31 cellular contexts compared by ENCODE assay signal in the genomic region with DNA sequence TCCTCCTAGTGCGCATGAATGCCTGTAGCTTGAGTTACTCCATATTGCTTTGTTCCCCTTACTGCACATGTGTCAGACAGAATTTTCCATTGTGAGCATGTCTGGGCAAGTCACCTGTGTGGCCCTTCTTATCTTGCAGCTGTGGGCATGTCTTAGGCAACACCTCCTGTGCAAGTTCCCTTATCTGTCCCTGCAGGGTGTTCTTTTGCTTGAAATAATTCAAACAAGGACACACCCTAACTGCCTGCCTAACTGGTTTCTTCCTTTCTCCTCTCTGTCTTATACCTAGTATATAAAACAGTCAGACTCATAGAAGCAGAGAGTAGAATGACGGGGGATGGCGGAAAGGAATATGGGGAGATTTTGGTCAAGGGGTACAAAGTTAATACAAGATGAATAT.
"Had no signal": no experiment of that assay in that cellular context is flagged by ENCODE, and none has a peak within 500 bp of the region (broad histone marks: within the 10 kb centered on the region; RNA-seq: fewer than 3 reads in every experiment).

No MANE protein-coding gene starts in this region.

- H3K27ac Mint-ChIP-seq: activated naive CD4-positive, alpha-beta T cell treated with anti-CD3 and anti-CD28 coated beads for 36 hours; activated naive CD8-positive, alpha-beta T cell treated with anti-CD3 and anti-CD28 coated beads for 36 hours; activated T-helper 1 cell treated with anti-CD3 and anti-CD28 coated beads, Interleukin-12 subunit alpha, Interleukin-12 subunit beta, Interleukin-2, Interleukin-4 antibody, amounts not matched to agents 30 ng/mL and 10 ng/mL and 1 ng/mL, durations not matched to agents 14 hours and 24 hours and 36 hours; brain; effector memory CD8-positive, alpha-beta T cell; immature natural killer cell; memory B cell; natural killer cell; neural progenitor cell; T-helper 17 cell had no signal

- H3K4me1 Mint-ChIP-seq: activated naive CD8-positive, alpha-beta T cell treated with anti-CD3 and anti-CD28 coated beads for 36 hours; brain; immature natural killer cell; memory B cell; natural killer cell; neural progenitor cell; T-helper 17 cell had no signal

- H3K36me3 Mint-ChIP-seq: activated naive CD8-positive, alpha-beta T cell treated with anti-CD3 and anti-CD28 coated beads for 36 hours; brain; immature natural killer cell; natural killer cell; neural progenitor cell had no signal

- H3K9ac ChIP-seq: neural progenitor cell, parathyroid adenoma had no signal

- H3K27ac ChIP-seq: ascending aorta, heart left ventricle, neural progenitor cell, parathyroid adenoma, spleen, tibial nerve, WERI-Rb-1 had no signal

- H3K4me1 ChIP-seq: ascending aorta, heart left ventricle, neural progenitor cell, parathyroid adenoma, spleen, tibial nerve had no signal

- H3K27me3 Mint-ChIP-seq: activated naive CD8-positive, alpha-beta T cell treated with anti-CD3 and anti-CD28 coated beads for 36 hours; effector memory CD8-positive, alpha-beta T cell; memory B cell; T-helper 17 cell had no signal

- H3K4me3 Mint-ChIP-seq: activated naive CD4-positive, alpha-beta T cell treated with anti-CD3 and anti-CD28 coated beads for 36 hours; activated naive CD8-positive, alpha-beta T cell treated with anti-CD3 and anti-CD28 coated beads for 36 hours; activated T-helper 1 cell treated with anti-CD3 and anti-CD28 coated beads, Interleukin-12 subunit alpha, Interleukin-12 subunit beta, Interleukin-2, Interleukin-4 antibody, amounts not matched to agents 30 ng/mL and 10 ng/mL and 1 ng/mL, durations not matched to agents 14 hours and 24 hours and 36 hours; brain; effector memory CD8-positive, alpha-beta T cell; immature natural killer cell; memory B cell; natural killer cell; neural progenitor cell; T-helper 17 cell had no signal

- DNase-seq: activated CD4-positive, alpha-beta T cell treated with anti-CD3 and anti-CD28 coated beads for 48 hours; activated CD4-positive, alpha-beta T cell treated with anti-CD3 and anti-CD28 coated beads, Interleukin-2, amount 50 U/mL, for 48 hours; activated CD8-positive, alpha-beta memory T cell treated with anti-CD3 and anti-CD28 coated beads for 24 hours; activated effector memory CD4-positive, alpha-beta T cell treated with anti-CD3 and anti-CD28 coated beads, Interleukin-2, amount 50 U/mL, for 16 hours; activated naive CD4-positive, alpha-beta T cell treated with anti-CD3 and anti-CD28 coated beads for 36 hours; activated naive CD8-positive, alpha-beta T cell treated with anti-CD3 and anti-CD28 coated beads for 36 hours; activated T-cell treated with anti-CD3 and anti-CD28 coated beads, Interleukin-2, amount 50 U/mL, for 1 hour; cortex of kidney; effector memory CD8-positive, alpha-beta T cell; foreskin fibroblast; heart left ventricle; hypothalamus; immature natural killer cell; kidney; natural killer cell; occipital lobe; right cardiac atrium; spleen; stimulated activated naive CD4-positive, alpha-beta T cell treated with Interleukin-2 at 50 U/mL for 16 hours; T-helper 17 cell; T1000; WERI-Rb-1 had no signal

- H3K27me3 ChIP-seq: ascending aorta, heart left ventricle, neural progenitor cell, spleen, tibial nerve had no signal

- H3K4me3 ChIP-seq: ascending aorta, heart left ventricle, neural progenitor cell, spleen, tibial nerve had no signal

- ATAC-seq: activated CD4-positive, CD25-positive, alpha-beta regulatory T cell treated with anti-CD3 and anti-CD28 coated beads, Interleukin-2, amount 50 U/mL, for 24 hours; effector memory CD8-positive, alpha-beta T cell; esophagus mucosa; heart left ventricle; natural killer cell; right cardiac atrium; T-helper 17 cell had no signal

- H3K36me3 ChIP-seq: ascending aorta, heart left ventricle, neural progenitor cell, spleen, tibial nerve, WERI-Rb-1 had no signal
